Comparison of ENCODE assay signal across 23 cellular contexts in the genomic region with DNA sequence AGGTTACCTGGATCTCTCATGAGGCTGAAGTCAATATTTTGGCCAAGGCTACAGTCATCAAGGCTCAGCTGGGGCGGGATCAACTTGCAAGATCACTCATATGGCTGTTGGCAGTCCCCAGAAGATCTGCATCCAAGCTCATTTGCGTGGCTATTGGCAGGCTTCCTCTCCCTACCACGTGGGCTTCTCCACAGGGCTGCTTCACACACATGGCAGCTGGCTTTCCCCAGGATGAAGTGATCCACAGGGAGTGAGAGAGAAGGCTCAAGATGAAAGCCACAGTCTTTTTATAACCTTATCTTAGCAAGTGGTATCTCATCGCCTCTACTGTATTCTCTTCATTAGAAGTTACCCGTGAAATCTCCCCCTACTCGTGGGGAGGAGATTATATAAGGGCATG.
DNase-seq lines count a peak whose midpoint lies in the region; ATAC-seq, FAIRE-seq and TF ChIP-seq lines count a peak whose summit lies in the region.
"Had no signal": no experiment of that assay in that cellular context is flagged by ENCODE, and none has a peak within 500 bp of the region (broad histone marks: within the 10 kb centered on the region; RNA-seq: fewer than 3 reads in every experiment).

No MANE protein-coding gene starts in this region.

- FAIRE-seq in HepG2 (lab: Jason Lieb, UNC): no peak
- FAIRE-seq: D721Med, G401.6 had no signal

- WGBS in HepG2 (ENCODE audit: low lambda C conversion rate): 24% methylated on average over 4 of the region's 6 CpGs
- WGBS in right lobe of liver (ENCODE audit: insufficient coverage, low coverage, low lambda C conversion rate, missing lambda C conversion rate): 39% methylated on average over 4 of the region's 6 CpGs

- no peak for TF ChIP-seq EP300 in HepG2 (IDR thresholded peaks at IDR 0.05; ENCODE audit: low read depth in 2 of 2, low read length in 2 of 2)
- TF ChIP-seq EP300 in HepG2 (CRISPR knock-in tag; IDR thresholded peaks at IDR 0.05; ENCODE audit: borderline replicate concordance): no peak

- intact Hi-C loops in HepG2 (cut with micrococcal nuclease; ENCODE audit: unreplicated experiment): loop anchor here (2.0 kb wide), 1 partner anchor 321 kb away; no protein-coding TSS in a partner anchor
- intact Hi-C loops in right lobe of liver (cut with DNase I): loop anchor here (10.0 kb wide), 1 partner anchor 471 kb away; no protein-coding TSS in a partner anchor

- DNase-seq in HepG2 (ENCODE audit: low spot score) (no peak), right lobe of liver (no peak), SJCRH30 (peak; percentile 2 to 3), fibroblast of the aortic adventitia (ENCODE audit: low read depth) (peak; percentile 55), stromal cell of bone marrow (ENCODE audit: low read depth) (peak; percentile 30), H4 (ENCODE audit: low spot score) (no peak), NCI-H345 (lab: John Stamatoyannopoulos, UW) (no peak)
- no peak for DNase-seq in effector CD8-positive, alpha-beta T cell (lab: John Stamatoyannopoulos, UW)
- DNase-seq: activated CD4-positive, alpha-beta T cell treated with anti-CD3 and anti-CD28 coated beads, Interleukin-2, amount 50 U/mL, for 4 hours; effector memory CD4-positive, alpha-beta T cell; heart right ventricle; NCI-H2081 treated with DMSO at 0.1 percent for 48 hours; NCI-H510A treated with DMSO at 0.1 percent for 48 hours; RPMI8226; stimulated activated CD4-positive, alpha-beta T cell treated with anti-CD3 and anti-CD28 coated beads, Interleukin-1b, Interleukin-23, amount 100 ng/mL, for 48 hours; testis; uterus had no signal

- H3K36me3 ChIP-seq in HepG2 (replicated peaks in 1 of 2; ENCODE audit: control insufficient read depth in 1 of 2, insufficient read depth in 2 of 2, low read length in 2 of 2): no peaks in the 10 kb centered on the region
- no peaks in the 10 kb centered on the region for H3K36me3 ChIP-seq in right lobe of liver
- H3K36me3 ChIP-seq in SJCRH30: no peaks in the 10 kb centered on the region
- H3K36me3 ChIP-seq: esophagus muscularis mucosa, heart right ventricle, uterus had no signal

- H3K27me3 ChIP-seq in HepG2 (ENCODE audit: control insufficient read depth in 1 of 2, insufficient read depth in 2 of 2, low read length in 2 of 2): 0 out of 5 replicates have a peak, but pooled peaks cover 0 to 1% of the 10 kb centered on the region in 2 experiments
- no peaks in the 10 kb centered on the region for H3K27me3 ChIP-seq in right lobe of liver
- no peaks in the 10 kb centered on the region for H3K27me3 ChIP-seq in SJCRH30
- H3K27me3 ChIP-seq: body of pancreas, esophagus muscularis mucosa, heart right ventricle, testis, uterus had no signal

- ATAC-seq in HepG2 (no peak), right lobe of liver (no peak)
- ATAC-seq: body of pancreas, heart right ventricle, SK-N-SH treated with all-trans-retinoic acid at 6 μM for 48 hours, WTC11 had no signal

- H3K4me3 ChIP-seq in HepG2 (replicated peaks in 1 of 3; ENCODE audit: insufficient read depth in 1 of 3, low read depth in 2 of 3, low read length in 3 of 3): no peak overlapping the region
- no peak overlapping the region for H3K4me3 ChIP-seq in right lobe of liver
- no peak overlapping the region for H3K4me3 ChIP-seq in SJCRH30
- no peak overlapping the region for H3K4me3 ChIP-seq in fibroblast of the aortic adventitia (ENCODE audit: low read depth, low read length)
- H3K4me3 ChIP-seq: body of pancreas, esophagus muscularis mucosa, heart right ventricle, testis, uterus had no signal

- no peak overlapping the region for H3K4me2 ChIP-seq in HepG2 (ENCODE audit: low read depth, low read length)

- no TSS peak for BruUV-seq in HepG2 (replicated peaks; lab: Mats Ljungman, UMichigan)

- no peaks in the 10 kb centered on the region for H3K4me1 ChIP-seq in HepG2 (ENCODE audit: insufficient read depth, low read length)
- H3K4me1 ChIP-seq in right lobe of liver: no peaks in the 10 kb centered on the region
- 0 out of 2 replicates have a peak, but pooled peaks cover 3% of the 10 kb centered on the region for H3K4me1 ChIP-seq in SJCRH30
- H3K4me1 ChIP-seq: body of pancreas, testis, uterus had no signal

- no peak overlapping the region for H3K27ac ChIP-seq in HepG2 (ENCODE audit: extremely low read length, insufficient read depth, low read length)
- H3K27ac ChIP-seq in right lobe of liver: no peak overlapping the region
- H3K27ac ChIP-seq in SJCRH30: no peak overlapping the region
- H3K27ac ChIP-seq: body of pancreas, esophagus muscularis mucosa, testis had no signal

- TF ChIP-seq RAD21 in HepG2 (CRISPR knock-in tag; IDR thresholded peaks at IDR 0.05): no peak

- POLR2A ChIA-PET in HepG2 (lab: Yijun Ruan, JAX): no interaction called here

- TF ChIP-seq POLR2A in HepG2 (IDR thresholded peaks at IDR 0.05; ENCODE audit: insufficient read depth in 1 of 2, low read depth in 2 of 2, low read length in 2 of 2) (no peak), right lobe of liver (IDR thresholded peaks at IDR 0.05) (no peak)

- no peaks in the 10 kb centered on the region for H4K20me1 ChIP-seq in HepG2 (ENCODE audit: insufficient read depth, low read length)

- TF ChIP-seq CTCF in HepG2 (CRISPR knock-in tag; IDR thresholded peaks at IDR 0.05): no peak
- TF ChIP-seq CTCF in right lobe of liver (IDR thresholded peaks at IDR 0.05): no peak
- TF ChIP-seq CTCF in fibroblast of the aortic adventitia (IDR thresholded peaks at IDR 0.05; ENCODE audit: insufficient read depth, low read length): no peak

- CTCF ChIA-PET in HepG2 (lab: Yijun Ruan, JAX; ENCODE audit: low intra/inter-chr PET ratio, low total read pairs): interaction anchor here (1.5 to 4.4 kb wide), 2 partner anchors 145 to 469 kb away, joined by 7 to 26 read pairs; no protein-coding TSS in a partner anchor

- H3K9ac ChIP-seq in HepG2 (ENCODE audit: insufficient read depth, low read depth, low read length): no peak overlapping the region

- no peaks in the 10 kb centered on the region for H3K79me2 ChIP-seq in HepG2 (ENCODE audit: insufficient read depth, low read length)

- no peak overlapping the region for H2AFZ ChIP-seq in HepG2 (ENCODE audit: low read length)

- in situ Hi-C loops in HepG2 (cut with HindIII; ENCODE audit: extremely low pct_ligation_motif_present, low pct_unique_long_range_greater_than_20kb): loop anchor here (5.0 kb wide), 1 partner anchor 463 kb away; no protein-coding TSS in a partner anchor

- no peaks in the 10 kb centered on the region for H3K9me3 ChIP-seq in HepG2 (ENCODE audit: low read length)
- no peaks in the 10 kb centered on the region for H3K9me3 ChIP-seq in right lobe of liver
- no peaks in the 10 kb centered on the region for H3K9me3 ChIP-seq in SJCRH30 (replicated peaks)
- H3K9me3 ChIP-seq: body of pancreas, esophagus muscularis mucosa, testis, uterus had no signal

TF ChIP-seq in HepG2, 621 proteins besides CTCF, POLR2A, EP300 and RAD21:
- TF ChIP-seq, protein P1, sequence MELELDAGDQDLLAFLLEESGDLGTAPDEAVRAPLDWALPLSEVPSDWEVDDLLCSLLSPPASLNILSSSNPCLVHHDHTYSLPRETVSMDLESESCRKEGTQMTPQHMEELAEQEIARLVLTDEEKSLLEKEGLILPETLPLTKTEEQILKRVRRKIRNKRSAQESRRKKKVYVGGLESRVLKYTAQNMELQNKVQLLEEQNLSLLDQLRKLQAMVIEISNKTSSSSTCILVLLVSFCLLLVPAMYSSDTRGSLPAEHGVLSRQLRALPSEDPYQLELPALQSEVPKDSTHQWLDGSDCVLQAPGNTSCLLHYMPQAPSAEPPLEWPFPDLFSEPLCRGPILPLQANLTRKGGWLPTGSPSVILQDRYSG (CRISPR knock-in tag; IDR thresholded peaks at IDR 0.05): no peak
- TF ChIP-seq REPIN1 (CRISPR knock-in tag; IDR thresholded peaks at IDR 0.05; ENCODE audit: borderline replicate concordance, low read depth) (no peak), REXO4 (CRISPR knock-in tag; IDR thresholded peaks at IDR 0.05; ENCODE audit: borderline replicate concordance) (no peak), CBFB (CRISPR knock-in tag; IDR thresholded peaks at IDR 0.05) (no peak), NFYC (CRISPR knock-in tag; IDR thresholded peaks at IDR 0.05) (no peak), ZSCAN20 (CRISPR knock-in tag; IDR thresholded peaks at IDR 0.05; ENCODE audit: borderline replicate concordance) (no peak)
- TF ChIP-seq, protein P2, sequence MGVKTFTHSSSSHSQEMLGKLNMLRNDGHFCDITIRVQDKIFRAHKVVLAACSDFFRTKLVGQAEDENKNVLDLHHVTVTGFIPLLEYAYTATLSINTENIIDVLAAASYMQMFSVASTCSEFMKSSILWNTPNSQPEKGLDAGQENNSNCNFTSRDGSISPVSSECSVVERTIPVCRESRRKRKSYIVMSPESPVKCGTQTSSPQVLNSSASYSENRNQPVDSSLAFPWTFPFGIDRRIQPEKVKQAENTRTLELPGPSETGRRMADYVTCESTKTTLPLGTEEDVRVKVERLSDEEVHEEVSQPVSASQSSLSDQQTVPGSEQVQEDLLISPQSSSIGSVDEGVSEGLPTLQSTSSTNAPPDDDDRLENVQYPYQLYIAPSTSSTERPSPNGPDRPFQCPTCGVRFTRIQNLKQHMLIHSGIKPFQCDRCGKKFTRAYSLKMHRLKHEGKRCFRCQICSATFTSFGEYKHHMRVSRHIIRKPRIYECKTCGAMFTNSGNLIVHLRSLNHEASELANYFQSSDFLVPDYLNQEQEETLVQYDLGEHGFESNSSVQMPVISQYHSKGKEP (CRISPR knock-in tag; IDR thresholded peaks at IDR 0.05): no peak
- TF ChIP-seq, protein P3, sequence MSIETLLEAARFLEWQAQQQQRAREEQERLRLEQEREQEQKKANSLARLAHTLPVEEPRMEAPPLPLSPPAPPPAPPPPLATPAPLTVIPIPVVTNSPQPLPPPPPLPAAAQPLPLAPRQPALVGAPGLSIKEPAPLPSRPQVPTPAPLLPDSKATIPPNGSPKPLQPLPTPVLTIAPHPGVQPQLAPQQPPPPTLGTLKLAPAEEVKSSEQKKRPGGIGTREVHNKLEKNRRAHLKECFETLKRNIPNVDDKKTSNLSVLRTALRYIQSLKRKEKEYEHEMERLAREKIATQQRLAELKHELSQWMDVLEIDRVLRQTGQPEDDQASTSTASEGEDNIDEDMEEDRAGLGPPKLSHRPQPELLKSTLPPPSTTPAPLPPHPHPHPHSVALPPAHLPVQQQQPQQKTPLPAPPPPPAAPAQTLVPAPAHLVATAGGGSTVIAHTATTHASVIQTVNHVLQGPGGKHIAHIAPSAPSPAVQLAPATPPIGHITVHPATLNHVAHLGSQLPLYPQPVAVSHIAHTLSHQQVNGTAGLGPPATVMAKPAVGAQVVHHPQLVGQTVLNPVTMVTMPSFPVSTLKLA (IDR thresholded peaks at IDR 0.05): peak; percentile 94

Comparison
In these comparisons a context has a peak if more than half of its experiments do, and no peak if none do; other contexts are left out.
1. DNase-seq: peak in SJCRH30 (2 of 2), fibroblast of the aortic adventitia (single experiment) and stromal cell of bone marrow (single experiment); none in HepG2 (single experiment), right lobe of liver (0 of 3), H4 (single experiment), NCI-H345 (single experiment) and effector CD8-positive, alpha-beta T cell (single experiment).